In the genomic region with DNA sequence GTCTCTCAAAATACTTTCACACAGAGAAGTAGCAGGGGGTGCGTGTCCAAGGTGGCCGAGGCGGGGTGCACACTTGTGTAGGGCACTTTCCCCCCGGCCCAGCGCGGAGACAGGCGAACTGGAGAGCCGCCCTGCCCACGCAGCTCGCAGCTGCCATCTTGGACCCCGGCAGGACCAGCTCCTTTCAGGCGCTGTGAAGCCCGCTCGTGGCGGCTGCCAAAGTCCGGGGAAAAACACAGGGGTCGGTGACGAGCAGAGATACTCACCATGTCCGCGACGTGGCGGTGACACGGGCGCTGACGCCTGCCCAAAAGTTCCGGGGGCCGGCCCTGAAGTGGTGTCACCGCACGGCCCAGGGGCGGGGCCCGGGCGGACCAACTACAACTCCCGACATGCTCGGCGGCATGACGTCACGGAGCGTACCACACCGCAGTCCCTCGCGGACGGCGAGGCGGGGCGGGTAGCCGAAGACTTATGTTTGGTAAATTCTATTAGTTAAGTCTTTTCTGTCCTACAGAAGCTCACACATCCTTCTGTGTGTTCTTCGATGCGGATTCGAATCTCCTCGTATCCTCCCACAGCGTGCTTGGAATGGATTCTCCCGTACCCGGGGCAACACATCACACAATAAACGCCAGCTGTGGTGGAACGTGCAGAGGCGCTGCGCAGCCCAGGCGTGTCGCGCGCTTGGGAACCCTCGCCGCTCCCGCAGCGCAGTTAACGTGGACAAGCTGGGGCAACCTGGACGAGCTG, we compare ENCODE assay signal across 1 cellular context.
TF ChIP-seq lines count a peak whose summit lies in the region.

A gene with protein sequence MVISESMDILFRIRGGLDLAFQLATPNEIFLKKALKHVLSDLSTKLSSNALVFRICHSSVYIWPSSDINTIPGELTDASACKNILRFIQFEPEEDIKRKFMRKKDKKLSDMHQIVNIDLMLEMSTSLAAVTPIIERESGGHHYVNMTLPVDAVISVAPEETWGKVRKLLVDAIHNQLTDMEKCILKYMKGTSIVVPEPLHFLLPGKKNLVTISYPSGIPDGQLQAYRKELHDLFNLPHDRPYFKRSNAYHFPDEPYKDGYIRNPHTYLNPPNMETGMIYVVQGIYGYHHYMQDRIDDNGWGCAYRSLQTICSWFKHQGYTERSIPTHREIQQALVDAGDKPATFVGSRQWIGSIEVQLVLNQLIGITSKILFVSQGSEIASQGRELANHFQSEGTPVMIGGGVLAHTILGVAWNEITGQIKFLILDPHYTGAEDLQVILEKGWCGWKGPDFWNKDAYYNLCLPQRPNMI (minus strand): TSS at position 365 of the 753 bp plus-strand sequence. CDS start 96 bp downstream, at position 269.

TF ChIP-seq in HEK293, 187 proteins besides CTCF, POLR2A, EP300 and RAD21 (continued from another document):
- TF ChIP-seq, protein P1, sequence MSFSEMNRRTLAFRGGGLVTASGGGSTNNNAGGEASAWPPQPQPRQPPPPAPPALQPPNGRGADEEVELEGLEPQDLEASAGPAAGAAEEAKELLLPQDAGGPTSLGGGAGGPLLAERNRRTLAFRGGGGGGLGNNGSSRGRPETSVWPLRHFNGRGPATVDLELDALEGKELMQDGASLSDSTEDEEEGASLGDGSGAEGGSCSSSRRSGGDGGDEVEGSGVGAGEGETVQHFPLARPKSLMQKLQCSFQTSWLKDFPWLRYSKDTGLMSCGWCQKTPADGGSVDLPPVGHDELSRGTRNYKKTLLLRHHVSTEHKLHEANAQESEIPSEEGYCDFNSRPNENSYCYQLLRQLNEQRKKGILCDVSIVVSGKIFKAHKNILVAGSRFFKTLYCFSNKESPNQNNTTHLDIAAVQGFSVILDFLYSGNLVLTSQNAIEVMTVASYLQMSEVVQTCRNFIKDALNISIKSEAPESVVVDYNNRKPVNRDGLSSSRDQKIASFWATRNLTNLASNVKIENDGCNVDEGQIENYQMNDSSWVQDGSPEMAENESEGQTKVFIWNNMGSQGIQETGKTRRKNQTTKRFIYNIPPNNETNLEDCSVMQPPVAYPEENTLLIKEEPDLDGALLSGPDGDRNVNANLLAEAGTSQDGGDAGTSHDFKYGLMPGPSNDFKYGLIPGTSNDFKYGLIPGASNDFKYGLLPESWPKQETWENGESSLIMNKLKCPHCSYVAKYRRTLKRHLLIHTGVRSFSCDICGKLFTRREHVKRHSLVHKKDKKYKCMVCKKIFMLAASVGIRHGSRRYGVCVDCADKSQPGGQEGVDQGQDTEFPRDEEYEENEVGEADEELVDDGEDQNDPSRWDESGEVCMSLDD (tag by site-specific recombination; IDR thresholded peaks at IDR 0.05): no peak; the same call in 1 of the 2 replicates
- TF ChIP-seq, protein P2, sequence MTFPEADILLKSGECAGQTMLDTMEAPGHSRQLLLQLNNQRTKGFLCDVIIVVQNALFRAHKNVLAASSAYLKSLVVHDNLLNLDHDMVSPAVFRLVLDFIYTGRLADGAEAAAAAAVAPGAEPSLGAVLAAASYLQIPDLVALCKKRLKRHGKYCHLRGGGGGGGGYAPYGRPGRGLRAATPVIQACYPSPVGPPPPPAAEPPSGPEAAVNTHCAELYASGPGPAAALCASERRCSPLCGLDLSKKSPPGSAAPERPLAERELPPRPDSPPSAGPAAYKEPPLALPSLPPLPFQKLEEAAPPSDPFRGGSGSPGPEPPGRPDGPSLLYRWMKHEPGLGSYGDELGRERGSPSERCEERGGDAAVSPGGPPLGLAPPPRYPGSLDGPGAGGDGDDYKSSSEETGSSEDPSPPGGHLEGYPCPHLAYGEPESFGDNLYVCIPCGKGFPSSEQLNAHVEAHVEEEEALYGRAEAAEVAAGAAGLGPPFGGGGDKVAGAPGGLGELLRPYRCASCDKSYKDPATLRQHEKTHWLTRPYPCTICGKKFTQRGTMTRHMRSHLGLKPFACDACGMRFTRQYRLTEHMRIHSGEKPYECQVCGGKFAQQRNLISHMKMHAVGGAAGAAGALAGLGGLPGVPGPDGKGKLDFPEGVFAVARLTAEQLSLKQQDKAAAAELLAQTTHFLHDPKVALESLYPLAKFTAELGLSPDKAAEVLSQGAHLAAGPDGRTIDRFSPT (tag by site-specific recombination; IDR thresholded peaks at IDR 0.05): 0 out of 2 replicates have a peak, but pooled peaks have one; percentile 39
- no peak for TF ChIP-seq ZNF701 (tag by site-specific recombination; IDR thresholded peaks at IDR 0.05)
- TF ChIP-seq ZNF214 (tag by site-specific recombination; IDR thresholded peaks at IDR 0.05; ENCODE audit: borderline replicate concordance): no peak
- no peak for TF ChIP-seq ZNF529 (tag by site-specific recombination; IDR thresholded peaks at IDR 0.05; ENCODE audit: insufficient replicate concordance)
- no peak for TF ChIP-seq TCF7L2 (IDR thresholded peaks at IDR 0.05; ENCODE audit: borderline replicate concordance, low read depth, low read length)
- no peak for TF ChIP-seq ZNF777 (tag by site-specific recombination; IDR thresholded peaks at IDR 0.05; ENCODE audit: borderline replicate concordance)
- TF ChIP-seq ZNF16 (tag by site-specific recombination; IDR thresholded peaks at IDR 0.05; ENCODE audit: low read depth): no peak
- peak; percentile 80 for TF ChIP-seq YY1 (tag by site-specific recombination; IDR thresholded peaks at IDR 0.05)
- peak; percentile 67 for TF ChIP-seq PRDM1 (tag by site-specific recombination; IDR thresholded peaks at IDR 0.05)
- TF ChIP-seq, protein P3, sequence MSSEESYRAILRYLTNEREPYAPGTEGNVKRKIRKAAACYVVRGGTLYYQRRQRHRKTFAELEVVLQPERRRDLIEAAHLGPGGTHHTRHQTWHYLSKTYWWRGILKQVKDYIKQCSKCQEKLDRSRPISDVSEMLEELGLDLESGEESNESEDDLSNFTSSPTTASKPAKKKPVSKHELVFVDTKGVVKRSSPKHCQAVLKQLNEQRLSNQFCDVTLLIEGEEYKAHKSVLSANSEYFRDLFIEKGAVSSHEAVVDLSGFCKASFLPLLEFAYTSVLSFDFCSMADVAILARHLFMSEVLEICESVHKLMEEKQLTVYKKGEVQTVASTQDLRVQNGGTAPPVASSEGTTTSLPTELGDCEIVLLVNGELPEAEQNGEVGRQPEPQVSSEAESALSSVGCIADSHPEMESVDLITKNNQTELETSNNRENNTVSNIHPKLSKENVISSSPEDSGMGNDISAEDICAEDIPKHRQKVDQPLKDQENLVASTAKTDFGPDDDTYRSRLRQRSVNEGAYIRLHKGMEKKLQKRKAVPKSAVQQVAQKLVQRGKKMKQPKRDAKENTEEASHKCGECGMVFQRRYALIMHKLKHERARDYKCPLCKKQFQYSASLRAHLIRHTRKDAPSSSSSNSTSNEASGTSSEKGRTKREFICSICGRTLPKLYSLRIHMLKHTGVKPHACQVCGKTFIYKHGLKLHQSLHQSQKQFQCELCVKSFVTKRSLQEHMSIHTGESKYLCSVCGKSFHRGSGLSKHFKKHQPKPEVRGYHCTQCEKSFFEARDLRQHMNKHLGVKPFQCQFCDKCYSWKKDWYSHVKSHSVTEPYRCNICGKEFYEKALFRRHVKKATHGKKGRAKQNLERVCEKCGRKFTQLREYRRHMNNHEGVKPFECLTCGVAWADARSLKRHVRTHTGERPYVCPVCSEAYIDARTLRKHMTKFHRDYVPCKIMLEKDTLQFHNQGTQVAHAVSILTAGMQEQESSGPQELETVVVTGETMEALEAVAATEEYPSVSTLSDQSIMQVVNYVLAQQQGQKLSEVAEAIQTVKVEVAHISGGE (tag by site-specific recombination; conservative IDR thresholded peaks at IDR 0.05; ENCODE audit: low read depth): peak; percentile 65
- no peak for TF ChIP-seq ZNF585B (tag by site-specific recombination; IDR thresholded peaks at IDR 0.05)
- no peak for TF ChIP-seq ZNF624 (tag by site-specific recombination; IDR thresholded peaks at IDR 0.05)
- TF ChIP-seq, protein P4, sequence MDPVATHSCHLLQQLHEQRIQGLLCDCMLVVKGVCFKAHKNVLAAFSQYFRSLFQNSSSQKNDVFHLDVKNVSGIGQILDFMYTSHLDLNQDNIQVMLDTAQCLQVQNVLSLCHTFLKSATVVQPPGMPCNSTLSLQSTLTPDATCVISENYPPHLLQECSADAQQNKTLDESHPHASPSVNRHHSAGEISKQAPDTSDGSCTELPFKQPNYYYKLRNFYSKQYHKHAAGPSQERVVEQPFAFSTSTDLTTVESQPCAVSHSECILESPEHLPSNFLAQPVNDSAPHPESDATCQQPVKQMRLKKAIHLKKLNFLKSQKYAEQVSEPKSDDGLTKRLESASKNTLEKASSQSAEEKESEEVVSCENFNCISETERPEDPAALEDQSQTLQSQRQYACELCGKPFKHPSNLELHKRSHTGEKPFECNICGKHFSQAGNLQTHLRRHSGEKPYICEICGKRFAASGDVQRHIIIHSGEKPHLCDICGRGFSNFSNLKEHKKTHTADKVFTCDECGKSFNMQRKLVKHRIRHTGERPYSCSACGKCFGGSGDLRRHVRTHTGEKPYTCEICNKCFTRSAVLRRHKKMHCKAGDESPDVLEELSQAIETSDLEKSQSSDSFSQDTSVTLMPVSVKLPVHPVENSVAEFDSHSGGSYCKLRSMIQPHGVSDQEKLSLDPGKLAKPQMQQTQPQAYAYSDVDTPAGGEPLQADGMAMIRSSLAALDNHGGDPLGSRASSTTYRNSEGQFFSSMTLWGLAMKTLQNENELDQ (tag by site-specific recombination; IDR thresholded peaks at IDR 0.05; ENCODE audit: low read depth): no peak
- no peak; the same call in 1 of the 2 replicates for TF ChIP-seq ZSCAN23 (tag by site-specific recombination; IDR thresholded peaks at IDR 0.05)
- peak; percentile 49 for TF ChIP-seq SP2 (tag by site-specific recombination; IDR thresholded peaks at IDR 0.05)
